ENCODE assay signal across 8 cellular contexts in the genomic region with DNA sequence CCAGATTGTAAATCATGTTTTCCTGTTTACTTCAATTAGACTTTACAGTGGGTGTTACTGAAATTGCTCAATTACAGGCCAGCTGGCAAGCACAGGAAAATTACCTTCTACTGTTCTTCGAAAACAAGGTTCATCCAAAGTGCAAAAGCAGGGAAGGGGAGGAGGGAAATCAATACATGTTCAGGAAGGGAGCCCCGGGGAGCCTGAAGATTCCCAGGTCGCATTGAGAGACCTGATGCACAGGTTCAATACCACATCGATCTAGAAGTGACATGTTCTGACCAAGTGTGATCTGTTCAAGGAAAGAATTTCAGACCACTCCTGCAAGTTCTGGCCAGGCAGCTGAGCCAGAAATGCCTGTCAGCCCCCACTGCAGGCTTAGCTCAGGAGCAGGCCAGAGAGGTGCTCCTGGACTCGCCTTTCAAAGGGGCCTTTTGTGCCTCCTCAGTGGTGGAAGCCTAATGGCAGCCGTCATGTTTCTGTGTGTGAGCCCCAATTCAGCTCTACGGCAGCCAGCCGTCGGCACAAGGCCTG. TPM values are rescaled to one million over a fixed set of nuclear protein-coding genes. Genes with fewer than 3 reads are reported as not detected.
DNase-seq lines count a peak whose midpoint lies in the region; ATAC-seq, FAIRE-seq and TF ChIP-seq lines count a peak whose summit lies in the region.
"Had no signal": no experiment of that assay in that cellular context is flagged by ENCODE, and none has a peak within 500 bp of the region (broad histone marks: within the 10 kb centered on the region; RNA-seq: fewer than 3 reads in every experiment).

No MANE protein-coding gene starts in this region.

- H3K36me3 ChIP-seq in small intestine (ENCODE audit: control insufficient read depth in 2 of 2, insufficient read depth in 2 of 2, low read length in 2 of 2) = peaks cover 0 to 2% of the 10 kb centered on the region in 2 donors

- H3K4me3 Mint-ChIP-seq in osteocyte (ENCODE audit: unreplicated experiment) = no peak overlapping the region

- peak overlapping the region; percentile 80 for H3K27ac ChIP-seq in RWPE1
- H3K27ac ChIP-seq in right cardiac atrium (ENCODE audit: low read length) = peak overlapping the region; percentile 73
- H3K27ac ChIP-seq in small intestine (ENCODE audit: low read depth in 1 of 2, low read length in 1 of 2) = peak overlapping the region; percentile 69 to 77

- no peaks in the 10 kb centered on the region for H3K27me3 ChIP-seq in right cardiac atrium (ENCODE audit: control insufficient read depth, insufficient read depth)
- H3K27me3 ChIP-seq in small intestine (ENCODE audit: control insufficient read depth in 2 of 2, insufficient read depth in 2 of 2, low read length in 2 of 2) = no peaks in the 10 kb centered on the region

- WGBS in right cardiac atrium = 43% methylated on average over 9 of the region's 9 CpGs
- 26 to 43% (median 28%) methylated on average over 9 of the region's 9 CpGs for WGBS in small intestine, 3 donors

- CTCF ChIA-PET in RWPE1 (lab: Yijun Ruan, JAX) = interaction anchor here (0.7 to 1.0 kb wide), 4 partner anchors 12 to 713 kb away, joined by 3 to 4 read pairs (median 3); no protein-coding TSS in a partner anchor

- no peak for ATAC-seq in right cardiac atrium
- ATAC-seq in GM21717 (IDR thresholded peaks at IDR 0.05; ENCODE audit: unreplicated experiment) = no peak
- ATAC-seq: PC-3 had no signal

- intact Hi-C loops in right cardiac atrium (cut with DNase I) = no loop called here

- DNase-seq in M059J (ENCODE audit: low read depth) (peak; percentile 3), RWPE1 (ENCODE audit: low spot score) (no peak), right cardiac atrium (peak in 2 of 3 donors; percentile 25 to 47), small intestine (peak; percentile 87), osteocyte (ENCODE audit: extremely low spot score, unreplicated experiment) (no peak), cerebellar cortex (ENCODE audit: low spot score) (no peak)
- DNase-seq: PC-3 had no signal

- no peak for FAIRE-seq in small intestine (lab: Jason Lieb, UNC)

- H3K27me3 Mint-ChIP-seq in osteocyte (ENCODE audit: unreplicated experiment) = no peaks in the 10 kb centered on the region

- H3K27ac Mint-ChIP-seq in osteocyte (ENCODE audit: unreplicated experiment) = no peak overlapping the region

- H3K4me1 Mint-ChIP-seq in osteocyte (ENCODE audit: unreplicated experiment) = no peaks in the 10 kb centered on the region

- TF ChIP-seq CTCF in RWPE1 (conservative IDR thresholded peaks at IDR 0.05; ENCODE audit: low read depth) (no peak), osteocyte (IDR thresholded peaks at IDR 0.05) (no peak)

- peaks cover 3% of the 10 kb centered on the region for H3K36me3 Mint-ChIP-seq in osteocyte (ENCODE audit: unreplicated experiment)

- H3K9me3 ChIP-seq in right cardiac atrium (ENCODE audit: control insufficient read depth, low read length) (no peaks in the 10 kb centered on the region), small intestine (ENCODE audit: control insufficient read depth, low read depth) (no peaks in the 10 kb centered on the region)

- no peak overlapping the region for H3K4me3 ChIP-seq in right cardiac atrium (ENCODE audit: low read length)
- no peak overlapping the region for H3K4me3 ChIP-seq in small intestine (ENCODE audit: low read depth in 1 of 2, low read length in 2 of 2)

- H3K9me3 Mint-ChIP-seq in osteocyte (ENCODE audit: unreplicated experiment) = no peaks in the 10 kb centered on the region

- H3K4me1 ChIP-seq in right cardiac atrium (ENCODE audit: control insufficient read depth, insufficient read depth, low read length) = peaks cover 68% of the 10 kb centered on the region
- H3K4me1 ChIP-seq in small intestine (ENCODE audit: control insufficient read depth in 2 of 2, insufficient read depth in 1 of 2, low read depth in 1 of 2, low read length in 1 of 2) = peaks cover 27 to 30% of the 10 kb centered on the region in 2 donors

- POLR2A ChIA-PET in RWPE1 (lab: Yijun Ruan, JAX; ENCODE audit: low non-redundant PET) = no interaction called here

RNA-seq across cellular contexts. Expression of gene FAM53B, which starts 35.9 kb away (rescaled TPM):
- total RNA-seq in M059J (2014; rRNA removed; shearing (Covaris generic)) = 7.7 and 16.7 TPM in 2 replicates
- 10 to 100 TPM; 34.6 to 58.3 (median 49.8) TPM for total RNA-seq in right cardiac atrium
- 39.5 TPM for polyA plus RNA-seq in right cardiac atrium
- polyA plus RNA-seq in small intestine = 10 to 100 TPM; 15.1 to 30.2 (median 18.8) TPM
- total RNA-seq in osteocyte = 14.7 and 17.0 TPM in 2 replicates

Comparison
In these comparisons a context has a peak if more than half of its experiments do, and no peak if none do; other contexts are left out.
1. DNase-seq: peak in M059J (single experiment), right cardiac atrium (2 of 3) and small intestine (single experiment); none in RWPE1 (single experiment), osteocyte (single experiment) and cerebellar cortex (single experiment).
2. Peak in every context shown above with its lines, with median percentiles within 50 percentile points of each other: H3K27ac ChIP-seq.